In genomic region chr12:3173912-3174311, GRCh38 we compare ENCODE assay signal across 3 cellular contexts.
TF ChIP-seq lines count a peak whose summit lies in the region.

No MANE protein-coding gene starts in this region.

TF ChIP-seq in IMR-90, 13 proteins besides CTCF, POLR2A, EP300 and RAD21:
- TF ChIP-seq ELK1 (IDR thresholded peaks at IDR 0.05; ENCODE audit: borderline replicate concordance, low read depth, low read length), result no peak
- TF ChIP-seq USF2 (IDR thresholded peaks at IDR 0.05; ENCODE audit: low read depth, low read length), result no peak
- no peak for TF ChIP-seq NFE2L2 (IDR thresholded peaks at IDR 0.05; ENCODE audit: low read depth, low read length)
- TF ChIP-seq CEBPB (IDR thresholded peaks at IDR 0.05; ENCODE audit: low read depth, low read length), result no peak
- no peak for TF ChIP-seq MAZ (IDR thresholded peaks at IDR 0.05; ENCODE audit: borderline replicate concordance, low read depth, low read length)
- TF ChIP-seq CHD1 (IDR thresholded peaks at IDR 0.05; ENCODE audit: low read depth, low read length), result no peak
- TF ChIP-seq MAFK (IDR thresholded peaks at IDR 0.05; ENCODE audit: low read depth, low read length), result no peak
- TF ChIP-seq BHLHE40 (IDR thresholded peaks at IDR 0.05; ENCODE audit: low read depth, low read length), result no peak

TF ChIP-seq in H1, 55 proteins besides CTCF, POLR2A, EP300 and RAD21:
- no peak for TF ChIP-seq JUN (IDR thresholded peaks at IDR 0.05; ENCODE audit: low read depth, low read length)
- no peak for TF ChIP-seq SIRT6 (IDR thresholded peaks at IDR 0.05; ENCODE audit: low read length)
- TF ChIP-seq USF2 (IDR thresholded peaks at IDR 0.05; ENCODE audit: low read length), result no peak
- TF ChIP-seq CBX5 (IDR thresholded peaks at IDR 0.05; ENCODE audit: low read depth, low read length), result no peak
- no peak for TF ChIP-seq HDAC2 (IDR thresholded peaks at IDR 0.05; ENCODE audit: borderline replicate concordance in 1 of 2, low read depth in 2 of 2, low read length in 2 of 2)
- TF ChIP-seq ATF2 (IDR thresholded peaks at IDR 0.05; ENCODE audit: low read length), result no peak
- TF ChIP-seq FOSL1 (IDR thresholded peaks at IDR 0.05; ENCODE audit: insufficient read depth, low read depth, low read length), result no peak
- no peak for TF ChIP-seq ATF3 (IDR thresholded peaks at IDR 0.05; ENCODE audit: insufficient read depth, low read depth, low read length)
- TF ChIP-seq MAFK (IDR thresholded peaks at IDR 0.05; ENCODE audit: low read depth, low read length), result no peak
- no peak for TF ChIP-seq BCL11A (IDR thresholded peaks at IDR 0.05; ENCODE audit: low read depth in 2 of 2, low read length in 2 of 2)
- TF ChIP-seq RNF2 (IDR thresholded peaks at IDR 0.05; ENCODE audit: borderline replicate concordance, low read depth, low read length, missing control alignments, poor library complexity, severe bottlenecking), result no peak
- TF ChIP-seq ZNF274 (IDR thresholded peaks at IDR 0.05; ENCODE audit: borderline replicate concordance, extremely low read depth, low read length), result no peak
- no peak for TF ChIP-seq RXRA (IDR thresholded peaks at IDR 0.05; ENCODE audit: insufficient read depth, low read depth, low read length)
- no peak for TF ChIP-seq SP4 (IDR thresholded peaks at IDR 0.05; ENCODE audit: low read length)
- TF ChIP-seq SIX5 (IDR thresholded peaks at IDR 0.05; ENCODE audit: low read depth, low read length), result no peak
- no peak for TF ChIP-seq GABPA (IDR thresholded peaks at IDR 0.05; ENCODE audit: borderline replicate concordance, insufficient read depth, low read length)

TF ChIP-seq in HepG2, 621 proteins besides CTCF, POLR2A, EP300 and RAD21:
- TF ChIP-seq TFAP4 (IDR thresholded peaks at IDR 0.05; ENCODE audit: borderline replicate concordance, low read depth), result no peak
- 0 out of 2 replicates have a peak, but pooled peaks have one; percentile 54 for TF ChIP-seq ZNF3 (CRISPR knock-in tag; IDR thresholded peaks at IDR 0.05)
- peak; percentile 73 for TF ChIP-seq ZNF121 (CRISPR knock-in tag; IDR thresholded peaks at IDR 0.05)
- peak; percentile 84 for TF ChIP-seq ZNF770 (CRISPR knock-in tag; IDR thresholded peaks at IDR 0.05)
TF ChIP-seq in HepG2: peak in this region for 3.
